8 cellular contexts compared by ENCODE assay signal in genomic region chr12:57224973-57225679, GRCh38. TPM values are rescaled to one million over a fixed set of nuclear protein-coding genes. Genes with fewer than 3 reads are reported as not detected.
DNase-seq lines count a peak whose midpoint lies in the region; ATAC-seq, FAIRE-seq and TF ChIP-seq lines count a peak whose summit lies in the region.

No MANE protein-coding gene starts in this region.

- H3K4me2 ChIP-seq in H1 (ENCODE audit: insufficient read depth in 1 of 2, low read depth in 2 of 2, low read length in 2 of 2): peak overlapping the region; percentile 94 to 96

- H3K23me2 ChIP-seq in H1 (ENCODE audit: low read depth, low read length): peaks cover 8% of the 10 kb centered on the region

- peak overlapping the region; percentile 85 for H3K18ac ChIP-seq in H1 (ENCODE audit: extremely low read depth, low read length)

- CTCF ChIA-PET in HEK293 (lab: Yijun Ruan, JAX): interaction anchor here (0.6 to 23.3 kb wide), 6 partner anchors 9 to 228 kb away, joined by 3 to 628 read pairs (median 6); partner anchors contain the start of gene NXPH4
- CTCF ChIA-PET in activated CD4-positive, alpha-beta T cell treated with anti-CD3 and anti-CD28 coated beads for 36 hours (lab: Charles Lee): interaction anchor here (0.7 to 10.5 kb wide), 6 partner anchors 11 to 228 kb away, joined by 3 to 282 read pairs (median 4); a partner anchor contains a TSS
- CTCF ChIA-PET in H1 (lab: Charles Lee; ENCODE audit: partially characterized antibody): interaction anchor here (0.5 to 27.9 kb wide), 16 partner anchors 7 to 261 kb away, joined by 3 to 726 read pairs (median 4); partner anchors contain the start of genes NXPH4 and STAC3

- no peak overlapping the region for H3K56ac ChIP-seq in H1 (replicated peaks; ENCODE audit: insufficient read length, low read depth, low read length)

- H3K9me3 Mint-ChIP-seq in activated CD4-positive, alpha-beta T cell treated with anti-CD3 and anti-CD28 coated beads for 36 hours (ENCODE audit: low read depth): no peaks in the 10 kb centered on the region

- H3K4me1 ChIP-seq in HEK293 (ENCODE audit: control insufficient read depth, insufficient read depth, low read length): peaks cover 5% of the 10 kb centered on the region
- peaks cover 4 to 51% (median 30%) of the 10 kb centered on the region in 4 experiments for H3K4me1 ChIP-seq in H1 (replicated peaks in 1 of 4; ENCODE audit: control insufficient read depth in 3 of 4, insufficient read depth in 4 of 4, low read length in 3 of 4)
- H3K4me1 ChIP-seq in neutrophil (ENCODE audit: control insufficient read depth in 1 of 2, insufficient read depth in 1 of 2, low read depth in 1 of 2, low read length in 1 of 2): peaks cover 32 to 42% of the 10 kb centered on the region in 2 experiments
- peaks cover 7% of the 10 kb centered on the region; the same call in 1 of the 2 replicates for H3K4me1 ChIP-seq in HAP-1

- H3K27ac ChIP-seq in HEK293 (ENCODE audit: extremely low read depth, low read depth, low read length): no peak overlapping the region
- H3K27ac ChIP-seq in H1 (ENCODE audit: low read depth, low read length): no peak overlapping the region
- no peak overlapping the region for H3K27ac ChIP-seq in neutrophil

- peak overlapping the region; percentile 90 for H4K91ac ChIP-seq in H1 (replicated peaks; ENCODE audit: insufficient read length, low read length)

- TF ChIP-seq EP300 in H1 (IDR thresholded peaks at IDR 0.05; ENCODE audit: borderline replicate concordance in 1 of 2, low read depth in 2 of 2, low read length in 2 of 2): no peak

- intact Hi-C loops in activated CD4-positive, alpha-beta T cell treated with anti-CD3 and anti-CD28 coated beads for 36 hours (cut with DNase I, micrococcal nuclease): loop anchor here (1.0 to 10.0 kb wide), 4 partner anchors 14 to 590 kb away; partner anchors contain the start of genes BAZ2A (in 1 of the 2) and LRP1 (in 1 of the 2)

- H4K5ac ChIP-seq in H1 (ENCODE audit: insufficient read length, low read depth, low read length): peak overlapping the region; percentile 46

- H3K27me3 ChIP-seq in H1 (replicated peaks in 1 of 4; ENCODE audit: control insufficient read depth in 3 of 4, extremely low read depth in 1 of 4, insufficient read depth in 3 of 4, low read length in 3 of 4): peaks cover 51 to 76% (median 73%) of the 10 kb centered on the region in 4 experiments
- peaks cover 91% of the 10 kb centered on the region for H3K27me3 ChIP-seq in neutrophil
- H3K27me3 ChIP-seq in HAP-1 (ENCODE audit: low read depth): no peaks in the 10 kb centered on the region

- 9% methylated on average over 47 of the region's 61 CpGs; no CpG with 5 or more reads in 1 of the 2 experiments for WGBS in H1 (ENCODE audit: extremely low coverage in 1 of 2, insufficient coverage in 1 of 2, insufficient read length in 1 of 2, insufficient replicate concordance in 2 of 2, low coverage in 1 of 2, low lambda C conversion rate in 2 of 2, missing lambda C conversion rate in 1 of 2), 2 experiments

- H2BK5ac ChIP-seq in H1 (ENCODE audit: low read depth, low read length): peak overlapping the region; percentile 81

- H4K20me1 ChIP-seq in H1 (replicated peaks in 1 of 2; ENCODE audit: control insufficient read depth in 1 of 2, insufficient read depth in 2 of 2, low read length in 2 of 2): peaks cover 4 to 12% of the 10 kb centered on the region in 2 experiments

- peaks cover 57% of the 10 kb centered on the region for H3K27me3 Mint-ChIP-seq in activated CD4-positive, alpha-beta T cell treated with anti-CD3 and anti-CD28 coated beads for 36 hours

- TF ChIP-seq RAD21 in H1 (IDR thresholded peaks at IDR 0.05 in 1 of 2, conservative IDR thresholded peaks at IDR 0.05 in 1 of 2; ENCODE audit: low read depth in 2 of 2, low read length in 2 of 2): peak; percentile 43 to 70

- H2BK15ac ChIP-seq in H1 (ENCODE audit: low read length): peak overlapping the region; percentile 99; the same call in 1 of the 2 replicates

- no peak overlapping the region for H3K4me3 ChIP-seq in AG09309 (ENCODE audit: control insufficient read depth, low read depth, low read length)
- no peak overlapping the region for H3K4me3 ChIP-seq in HEK293 (ENCODE audit: low read depth, low read length)
- H3K4me3 ChIP-seq in H1 (ENCODE audit: extremely low read depth in 1 of 4, insufficient read depth in 2 of 4, low read depth in 3 of 4, low read length in 4 of 4): peak overlapping the region; percentile 18 to 64 (median 23); a peak in 6 of 8 replicates
- peak overlapping the region; percentile 23 to 40 for H3K4me3 ChIP-seq in neutrophil (ENCODE audit: low read depth in 1 of 2, low read length in 1 of 2)
- no peak overlapping the region for H3K4me3 ChIP-seq in HAP-1

- POLR2A ChIA-PET in HEK293 (lab: Yijun Ruan, JAX) (interaction anchor here (1.1 to 2.7 kb wide), 2 partner anchors 15 to 18 kb away, joined by 3 to 16 read pairs; no protein-coding TSS in a partner anchor), H1 (lab: Charles Lee; ENCODE audit: partially characterized antibody) (interaction anchor here (0.8 to 22.1 kb wide), 8 partner anchors 9 to 295 kb away, joined by 3 to 852 read pairs (median 4); partner anchors contain the start of genes DDIT3, INHBE, NXPH4 and SHMT2)
- POLR2A ChIA-PET in activated CD4-positive, alpha-beta T cell treated with anti-CD3 and anti-CD28 coated beads for 36 hours (lab: Charles Lee): interaction anchor here (0.6 to 0.7 kb wide), 2 partner anchors 120 to 294 kb away, joined by 3 to 6 read pairs; no protein-coding TSS in a partner anchor

- in situ Hi-C loops in HAP-1 (cut with MboI; ENCODE audit: low sequenced_read_pairs): no loop called here

- FAIRE-seq in H1 (lab: Jason Lieb, UNC): no peak

- peaks cover 6% of the 10 kb centered on the region for H3K36me3 Mint-ChIP-seq in activated CD4-positive, alpha-beta T cell treated with anti-CD3 and anti-CD28 coated beads for 36 hours (ENCODE audit: low read depth)

- peak overlapping the region; percentile 80; the same call in 1 of the 2 replicates for H2BK20ac ChIP-seq in H1 (ENCODE audit: low read length)

- H3K23ac ChIP-seq in H1 (ENCODE audit: insufficient read length): no peak overlapping the region

- no peak overlapping the region for H3K14ac ChIP-seq in H1 (ENCODE audit: insufficient read length)

- peak overlapping the region; percentile 99 for H2BK12ac ChIP-seq in H1 (ENCODE audit: low read depth, low read length)

- no peak overlapping the region for H2AK5ac ChIP-seq in H1 (ENCODE audit: low read depth, low read length)

- H2BK120ac ChIP-seq in H1 (replicated peaks; ENCODE audit: low read depth, low read length): no peak overlapping the region

- peak overlapping the region; percentile 87 for H4K8ac ChIP-seq in H1 (ENCODE audit: extremely low read depth, insufficient read depth, low read length)

- no peak for TF ChIP-seq POLR2A in H1 (IDR thresholded peaks at IDR 0.05; ENCODE audit: control extremely low read depth in 1 of 2, low read depth in 2 of 2, low read length in 2 of 2)

- no peak overlapping the region for H2AFZ ChIP-seq in H1 (ENCODE audit: low read length)

- no peaks in the 10 kb centered on the region for H3K9me3 ChIP-seq in HEK293 (ENCODE audit: control insufficient read depth, insufficient read depth, low read depth, low read length)
- H3K9me3 ChIP-seq in H1 (ENCODE audit: insufficient read depth in 2 of 2, low read depth in 1 of 2, low read length in 1 of 2): no peaks in the 10 kb centered on the region
- no peaks in the 10 kb centered on the region for H3K9me3 ChIP-seq in neutrophil
- H3K9me3 ChIP-seq in HAP-1: no peaks in the 10 kb centered on the region

- no peaks in the 10 kb centered on the region for H3K79me1 ChIP-seq in H1 (ENCODE audit: low read depth, low read length)

- H3K36me3 ChIP-seq in HEK293 (ENCODE audit: control insufficient read depth in 2 of 2, insufficient read depth in 1 of 2, low read length in 2 of 2) (no peaks in the 10 kb centered on the region), H1 (ENCODE audit: control insufficient read depth in 2 of 4, insufficient read depth in 4 of 4, low read length in 3 of 4) (no peaks in the 10 kb centered on the region), neutrophil (no peaks in the 10 kb centered on the region), HAP-1 (replicated peaks) (peaks cover 4% of the 10 kb centered on the region)

- H3K9ac ChIP-seq in H1 (replicated peaks in 1 of 4; ENCODE audit: extremely low read depth in 1 of 4, low read depth in 3 of 4, low read length in 3 of 4): no peak overlapping the region

- H3K4ac ChIP-seq in H1 (replicated peaks; ENCODE audit: insufficient read length, low read depth, low read length): no peak overlapping the region

- TF ChIP-seq CTCF in AG09309 (IDR thresholded peaks at IDR 0.05; ENCODE audit: control insufficient read depth, insufficient read depth, low read depth, low read length, missing control alignments) (peak; percentile 21), HEK293 (tag by site-specific recombination; IDR thresholded peaks at IDR 0.05) (no peak), H1 (IDR thresholded peaks at IDR 0.05; ENCODE audit: control extremely low read depth in 1 of 3, insufficient read depth in 1 of 3, low read depth in 1 of 3, low read length in 3 of 3) (peak in 2 of 3 experiments; percentile 96 to 98; a peak in 3 of 4 replicates), neutrophil (IDR thresholded peaks at IDR 0.05) (peak; percentile 75)

- H3K27ac Mint-ChIP-seq in activated CD4-positive, alpha-beta T cell treated with anti-CD3 and anti-CD28 coated beads for 36 hours: peak overlapping the region; percentile 57

- peaks cover under 1 to 1% of the 10 kb centered on the region in 2 experiments; a peak in 2 of 4 replicates for H3K79me2 ChIP-seq in H1 (ENCODE audit: control insufficient read depth in 1 of 2, insufficient read depth in 2 of 2, low read length in 2 of 2)

- DNase-seq in AG09309 (ENCODE audit: low read depth) (no peak), H1 (ENCODE audit: low read depth in 1 of 2, low spot score in 2 of 2) (peak in 1 of 2 experiments; percentile 94), NCI-H1092 treated with DMSO at 0.1 percent for 48 hours (lab: John Stamatoyannopoulos, UW) (no peak), HAP-1 (ENCODE audit: low spot score in 2 of 2) (no peak)
- DNase-seq in activated CD4-positive, alpha-beta T cell treated with anti-CD3 and anti-CD28 coated beads for 36 hours: peak; percentile 85

- ATAC-seq in activated CD4-positive, alpha-beta T cell treated with anti-CD3 and anti-CD28 coated beads for 36 hours: peak; percentile 56
- ATAC-seq in GM21619 (IDR thresholded peaks at IDR 0.05; ENCODE audit: unreplicated experiment): no peak

- H3K4me3 Mint-ChIP-seq in activated CD4-positive, alpha-beta T cell treated with anti-CD3 and anti-CD28 coated beads for 36 hours: peak overlapping the region; percentile 56

- H3K4me1 Mint-ChIP-seq in activated CD4-positive, alpha-beta T cell treated with anti-CD3 and anti-CD28 coated beads for 36 hours: peaks cover 46% of the 10 kb centered on the region

RNA-seq across cellular contexts. Expression of gene SHMT2, which starts 4.4 kb away (rescaled TPM):
- total RNA-seq in activated CD4-positive, alpha-beta T cell treated with anti-CD3 and anti-CD28 coated beads for 36 hours: 100 to 1,000 TPM; 436 to 487 TPM
- 274 and 283 TPM in 2 replicates for total RNA-seq in H1 (2021; fragmentation: NEBNext Ultra II Directional; extraction: Animal tissue kit (Norgen Biotek cat#: 25700))
- polyA plus RNA-seq in H1 (2011; rRNA removed): 520 and 847 TPM in 2 replicates
- 535 TPM for polyA plus RNA-seq in H1 (2011; cell fraction: cytosol; rRNA removed)
- 681 TPM for polyA plus RNA-seq in H1 (2011; cell fraction: nucleus; rRNA removed)
- 231 to 352 TPM (median 336 TPM) in 4 replicates for polyA plus RNA-seq in H1 (2012, experiment 1 of 2)
- 385 TPM for polyA plus RNA-seq in H1 (2012, experiment 2 of 2)
- 209 TPM for polyA plus RNA-seq in H1 (2013, experiment 1 of 2)
- polyA plus RNA-seq in H1 (2013, experiment 2 of 2): 189 TPM
- 316 and 343 TPM in 2 replicates for polyA minus RNA-seq in H1 (2011; rRNA and poly(A)+ RNA removed)
- polyA minus RNA-seq in H1 (2011; cell fraction: cytosol; rRNA and poly(A)+ RNA removed): 236 TPM
- polyA minus RNA-seq in H1 (2011; cell fraction: nucleus; rRNA and poly(A)+ RNA removed): 206 TPM

RNA-seq across cellular contexts. Expression of gene NXPH4, which starts 8.5 kb away (rescaled TPM):
- total RNA-seq in activated CD4-positive, alpha-beta T cell treated with anti-CD3 and anti-CD28 coated beads for 36 hours: under 1 TPM; 0.41 to 0.51 TPM
- 1.7 and 1.8 TPM in 2 replicates for total RNA-seq in H1 (2021; fragmentation: NEBNext Ultra II Directional; extraction: Animal tissue kit (Norgen Biotek cat#: 25700))
- 0.92 and 1.4 TPM in 2 replicates for polyA plus RNA-seq in H1 (2011; rRNA removed)
- polyA plus RNA-seq in H1 (2011; cell fraction: cytosol; rRNA removed): 0.48 TPM
- polyA plus RNA-seq in H1 (2011; cell fraction: nucleus; rRNA removed): 1.7 TPM
- 1.7 to 3.4 TPM (median 2.3 TPM) in 4 replicates for polyA plus RNA-seq in H1 (2012, experiment 1 of 2)
- 1.5 TPM for polyA plus RNA-seq in H1 (2012, experiment 2 of 2)
- 3.2 TPM for polyA plus RNA-seq in H1 (2013, experiment 1 of 2)
- polyA plus RNA-seq in H1 (2013, experiment 2 of 2): 3.0 TPM
- 0.59 and 0.63 TPM in 2 replicates for polyA minus RNA-seq in H1 (2011; rRNA and poly(A)+ RNA removed)
- 1.3 TPM for polyA minus RNA-seq in H1 (2011; cell fraction: cytosol; rRNA and poly(A)+ RNA removed)
- polyA minus RNA-seq in H1 (2011; cell fraction: nucleus; rRNA and poly(A)+ RNA removed): 1.00 TPM

RNA-seq across cellular contexts. Expression of gene STAC3, which starts 25.9 kb away (rescaled TPM):
- 1 to 10 TPM; 2.5 to 2.8 TPM for total RNA-seq in activated CD4-positive, alpha-beta T cell treated with anti-CD3 and anti-CD28 coated beads for 36 hours
- 1.3 and 1.9 TPM in 2 replicates for total RNA-seq in H1 (2021; fragmentation: NEBNext Ultra II Directional; extraction: Animal tissue kit (Norgen Biotek cat#: 25700))
- polyA plus RNA-seq in H1 (2011; rRNA removed): 0.70 and 0.77 TPM in 2 replicates
- polyA plus RNA-seq in H1 (2011; cell fraction: cytosol; rRNA removed): 1.9 TPM
- polyA plus RNA-seq in H1 (2011; cell fraction: nucleus; rRNA removed): 3.4 TPM
- 1.6 to 2.9 TPM (median 2.3 TPM) in 4 replicates for polyA plus RNA-seq in H1 (2012, experiment 1 of 2)
- 0.72 TPM for polyA plus RNA-seq in H1 (2012, experiment 2 of 2)
- 0.79 TPM for polyA plus RNA-seq in H1 (2013, experiment 1 of 2)
- polyA plus RNA-seq in H1 (2013, experiment 2 of 2): 0.81 TPM
- polyA minus RNA-seq in H1 (2011; rRNA and poly(A)+ RNA removed): 0.71 and 0.98 TPM in 2 replicates
- polyA minus RNA-seq in H1 (2011; cell fraction: cytosol; rRNA and poly(A)+ RNA removed): 2.1 TPM
- polyA minus RNA-seq in H1 (2011; cell fraction: nucleus; rRNA and poly(A)+ RNA removed): 2.4 TPM

Comparison
In these comparisons a context has a peak if more than half of its experiments do, and no peak if none do; other contexts are left out.
1. H3K4me3 ChIP-seq: peak in H1 (4 of 4) and neutrophil (2 of 2); none in AG09309 (single experiment), HEK293 (single experiment) and HAP-1 (single experiment).